15 cellular contexts compared by ENCODE assay signal in the genomic region with DNA sequence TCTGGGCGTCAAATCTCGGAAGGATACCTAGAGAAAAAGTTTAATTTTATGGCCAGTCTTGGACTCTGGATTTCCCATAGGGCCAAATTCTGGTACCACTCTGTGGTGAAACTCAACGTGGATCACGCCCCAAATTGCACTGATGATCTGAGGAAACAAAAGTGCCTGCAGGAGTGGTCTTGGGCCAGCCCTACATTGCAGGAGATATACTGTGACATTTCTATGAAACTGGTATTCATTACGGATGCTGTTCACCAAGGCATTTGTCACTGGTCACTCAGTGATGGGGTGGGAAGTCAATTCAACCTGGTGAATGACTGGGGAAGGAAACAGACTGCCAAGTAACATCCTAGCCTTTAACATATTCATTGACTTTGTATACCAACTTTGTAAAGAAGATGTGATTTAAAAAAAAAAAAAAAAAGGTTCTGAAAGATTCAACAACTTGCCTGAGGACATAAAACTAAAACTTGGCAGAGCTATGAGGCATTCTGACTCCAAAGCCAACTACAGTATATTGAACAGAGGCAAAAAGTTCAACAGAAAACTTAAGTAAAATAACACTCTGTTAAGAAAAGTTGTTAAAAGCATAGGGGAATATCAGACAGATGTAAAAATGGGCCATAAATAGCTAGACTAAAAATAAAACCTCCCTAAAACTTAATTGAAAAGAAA. TPM values are rescaled to one million over a fixed set of nuclear protein-coding genes. Genes with fewer than 3 reads are reported as not detected.
DNase-seq lines count a peak whose midpoint lies in the region; ATAC-seq and TF ChIP-seq lines count a peak whose summit lies in the region.
"Had no signal": no experiment of that assay in that cellular context is flagged by ENCODE, and none has a peak within 500 bp of the region (broad histone marks: within the 10 kb centered on the region; RNA-seq: fewer than 3 reads in every experiment).

No MANE protein-coding gene starts in this region.

- POLR2A ChIA-PET in AG04450 (lab: Yijun Ruan, JAX) (no interaction called here), PC-3 (lab: Charles Lee; ENCODE audit: unreplicated experiment) (interaction anchor here (0.6 kb wide), 2 partner anchors 32 to 793 kb away, joined by 3 to 22 read pairs; no protein-coding TSS in a partner anchor)

- no peaks in the 10 kb centered on the region for H3K36me3 ChIP-seq in PC-3 (ENCODE audit: low read depth, low read length)
- H3K36me3 ChIP-seq in osteoblast (ENCODE audit: insufficient read depth, low read length): no peaks in the 10 kb centered on the region
- no peaks in the 10 kb centered on the region for H3K36me3 ChIP-seq in testis (ENCODE audit: low read depth, missing control alignments)
- H3K36me3 ChIP-seq: transverse colon had no signal

- H3K27me3 ChIP-seq in AG04450 (ENCODE audit: control insufficient read depth, insufficient read depth, low read length) (no peaks in the 10 kb centered on the region), PC-3 (ENCODE audit: low read length) (no peaks in the 10 kb centered on the region), osteoblast (ENCODE audit: insufficient read depth, low read length) (no peaks in the 10 kb centered on the region), testis (no peaks in the 10 kb centered on the region)
- H3K27me3 ChIP-seq: transverse colon had no signal

- intact Hi-C loops in PC-3 (cut with micrococcal nuclease): no loop called here
- intact Hi-C loops in testis (cut with DNase I; ENCODE audit: low total_unique reads): no loop called here

- no TSS peak for BruUV-seq in PC-3 (replicated peaks; lab: Mats Ljungman, UMichigan)

- H3K4me1 ChIP-seq in PC-3 (ENCODE audit: insufficient read depth, low read length) (peaks cover 27% of the 10 kb centered on the region), osteoblast (ENCODE audit: insufficient read depth, low read length) (peaks cover 22% of the 10 kb centered on the region), testis (no peaks in the 10 kb centered on the region)

- H3K27ac ChIP-seq in AG04450 (ENCODE audit: low read depth, low read length) (peak overlapping the region; percentile 68), PC-3 (ENCODE audit: low read length) (peak overlapping the region; percentile 67), osteoblast (ENCODE audit: low read depth, low read length) (peak overlapping the region; percentile 91), coronary artery (peak overlapping the region in 1 of 2 donors; percentile 9), testis (no peak overlapping the region)
- H3K27ac ChIP-seq: transverse colon had no signal

- no peaks in the 10 kb centered on the region for H3K9me2 ChIP-seq in PC-3 (replicated peaks; ENCODE audit: low read length)

- no peaks in the 10 kb centered on the region for H3F3A ChIP-seq in PC-3 (ENCODE audit: low read length, unreplicated experiment)

- H4K20me1 ChIP-seq in PC-3 (ENCODE audit: low read length) (no peaks in the 10 kb centered on the region), osteoblast (ENCODE audit: insufficient read depth, low read length) (peaks cover 2% of the 10 kb centered on the region)

- CTCF ChIA-PET in AG04450 (lab: Charles Lee) (interaction anchor here (0.7 to 2.0 kb wide), 3 partner anchors 24 to 32 kb away, joined by 3 to 6 read pairs (median 3); no protein-coding TSS in a partner anchor), PC-3 (lab: Charles Lee) (interaction anchor here (0.6 kb wide), 2 partner anchors 9 to 24 kb away, joined by 3 to 6 read pairs; no protein-coding TSS in a partner anchor)

- H3K4me3 ChIP-seq in AG04450 (ENCODE audit: low read depth, low read length): no peak overlapping the region
- H3K4me3 ChIP-seq in PC-3 (ENCODE audit: low read length): peak overlapping the region; percentile 14; the same call in 1 of the 2 replicates
- no peak overlapping the region for H3K4me3 ChIP-seq in osteoblast (ENCODE audit: insufficient read depth, low read length)
- no peak overlapping the region for H3K4me3 ChIP-seq in coronary artery
- no peak overlapping the region for H3K4me3 ChIP-seq in testis
- H3K4me3 ChIP-seq: transverse colon had no signal

- H2AFZ ChIP-seq in PC-3 (ENCODE audit: low read length) (no peak overlapping the region), osteoblast (ENCODE audit: low read length) (no peak overlapping the region)

- no peak for TF ChIP-seq CTCF in AG04450 (IDR thresholded peaks at IDR 0.05; ENCODE audit: low read depth, low read length)
- TF ChIP-seq CTCF in PC-3 (conservative IDR thresholded peaks at IDR 0.05; ENCODE audit: low read depth, low read length): no peak
- no peak for TF ChIP-seq CTCF in osteoblast (IDR thresholded peaks at IDR 0.05; ENCODE audit: extremely low read depth, low read depth, low read length)
- TF ChIP-seq CTCF in coronary artery (IDR thresholded peaks at IDR 0.05): no peak
- TF ChIP-seq CTCF in testis (IDR thresholded peaks at IDR 0.05): no peak

- H3K4me2 ChIP-seq in PC-3 (ENCODE audit: low read length): peak overlapping the region; percentile 52
- H3K4me2 ChIP-seq in osteoblast (ENCODE audit: insufficient read depth, low read length): peak overlapping the region; percentile 40

- H3K9me3 ChIP-seq in AG04450 (ENCODE audit: control insufficient read depth, insufficient read depth, low read length): no peaks in the 10 kb centered on the region
- H3K9me3 ChIP-seq in PC-3 (ENCODE audit: low read length): no peaks in the 10 kb centered on the region
- H3K9me3 ChIP-seq in osteoblast (ENCODE audit: low read depth, low read length): no peaks in the 10 kb centered on the region
- no peaks in the 10 kb centered on the region for H3K9me3 ChIP-seq in testis
- H3K9me3 ChIP-seq: transverse colon had no signal

- H3K79me2 ChIP-seq in PC-3 (ENCODE audit: low read length) (peaks cover 5% of the 10 kb centered on the region; the same call in 1 of the 2 replicates), osteoblast (ENCODE audit: insufficient read depth, low read length) (peaks cover 69% of the 10 kb centered on the region)

- no peak for TF ChIP-seq POLR2A in testis (IDR thresholded peaks at IDR 0.05)

- DNase-seq in AG04450 (ENCODE audit: low read depth, low spot score) (no peak), PC-3 (peak; percentile 20), dedifferentiated amniotic fluid mesenchymal stem cell (ENCODE audit: extremely low spot score) (peak; percentile 60), osteoblast (ENCODE audit: insufficient read length, low spot score, missing footprints) (no peak), coronary artery (ENCODE audit: low spot score) (no peak), NCI-H187 (lab: John Stamatoyannopoulos, UW) (no peak), testis (no peak)
- DNase-seq in activated CD4-positive, alpha-beta T cell treated with anti-CD3 and anti-CD28 coated beads for 48 hours: no peak
- DNase-seq: activated effector memory CD4-positive, alpha-beta T cell treated with Interleukin-2 at 50 U/mL for 16 hours; CD4-positive, alpha-beta memory T cell; MM.1S; NCI-H1694 treated with DMSO at 0.1 percent for 48 hours; NCI-H510A; transverse colon had no signal

- 0 out of 2 replicates have a peak overlapping the region, but pooled peaks have one; percentile 6 for H3K9ac ChIP-seq in PC-3 (ENCODE audit: low read length)

- WGBS in testis, 2 donors: 93 to 95% methylated on average over 5 of the region's 5 CpGs

- no peak; the same call in 1 of the 2 replicates for ATAC-seq in PC-3
- ATAC-seq: HepG2 had no signal

RNA-seq across cellular contexts. Expression of a gene that starts 23.6 kb away (rescaled TPM):
- 27.9 and 34.4 TPM in 2 replicates for polyA plus RNA-seq in AG04450 (2011; rRNA removed)
- polyA minus RNA-seq in AG04450 (2011; rRNA and poly(A)+ RNA removed): 38.2 and 42.2 TPM in 2 replicates
- total RNA-seq in PC-3 (2014; rRNA removed): 25.3 and 28.5 TPM in 2 replicates
- 44.5 and 50.1 TPM in 2 replicates for total RNA-seq in osteoblast
- 10 to 100 TPM; 20.1 to 21.6 TPM for total RNA-seq in testis
- 9.5 TPM for polyA plus RNA-seq in testis (ENCODE audit: insufficient read depth, low read depth, low replicate concordance)

Comparison
In these comparisons a context has a peak if more than half of its experiments do, and no peak if none do; other contexts are left out.
1. DNase-seq: peak in PC-3 (single experiment) and dedifferentiated amniotic fluid mesenchymal stem cell (single experiment); none in AG04450 (single experiment), osteoblast (single experiment), coronary artery (single experiment), NCI-H187 (0 of 2), testis (single experiment) and activated CD4-positive, alpha-beta T cell treated with anti-CD3 and anti-CD28 coated beads for 48 hours (single experiment).
2. H3K27ac ChIP-seq: peak in AG04450 (single experiment), PC-3 (single experiment) and osteoblast (single experiment); none in testis (0 of 2).